Comparison of ENCODE assay signal across 21 cellular contexts in the genomic region with DNA sequence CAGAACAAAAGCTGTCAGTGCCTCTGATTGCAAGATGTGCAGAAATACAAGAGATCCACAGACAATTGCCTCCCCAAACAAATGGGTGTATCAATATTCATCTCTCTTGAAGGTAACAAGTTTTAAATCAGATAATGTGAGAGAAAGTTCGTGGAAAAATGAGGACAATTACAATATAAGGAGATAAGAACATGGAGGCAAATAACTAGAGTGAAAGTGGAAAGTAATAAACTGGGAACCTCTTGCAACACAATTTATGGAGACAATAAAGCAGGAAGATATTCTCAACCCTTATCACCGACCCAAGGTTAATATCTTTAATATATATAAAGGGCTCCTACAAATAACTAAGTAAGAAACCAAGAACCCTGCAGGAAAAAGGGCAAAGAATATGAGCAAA. TPM values are rescaled to one million over a fixed set of nuclear protein-coding genes. Genes with fewer than 3 reads are reported as not detected.
DNase-seq lines count a peak whose midpoint lies in the region; ATAC-seq and TF ChIP-seq lines count a peak whose summit lies in the region.
"Had no signal": no experiment of that assay in that cellular context is flagged by ENCODE, and none has a peak within 500 bp of the region (broad histone marks: within the 10 kb centered on the region; RNA-seq: fewer than 3 reads in every experiment).

No MANE protein-coding gene starts in this region.

- H3K36me3 Mint-ChIP-seq in progenitor cell of endocrine pancreas (ENCODE audit: insufficient read depth) (no peaks in the 10 kb centered on the region), CD14-positive monocyte (peaks cover 0 to under 1% of the 10 kb centered on the region in 2 donors)

- H3K9me3 ChIP-seq in Panc1 (ENCODE audit: control insufficient read depth, insufficient read depth, low read depth, low read length), result peaks cover 4% of the 10 kb centered on the region; the same call in 1 of the 2 replicates
- no peaks in the 10 kb centered on the region for H3K9me3 ChIP-seq in colonic mucosa
- no peaks in the 10 kb centered on the region for H3K9me3 ChIP-seq in suprapubic skin
- H3K9me3 ChIP-seq: Caco-2 had no signal

- intact Hi-C loops in Panc1 (cut with micrococcal nuclease; ENCODE audit: unreplicated experiment) (no loop called here), colonic mucosa (cut with DNase I) (no loop called here), Right ventricle myocardium superior (cut with DNase I) (loop anchor here (10.0 kb wide), 2 partner anchors 638 to 738 kb away; no protein-coding TSS in a partner anchor), CD14-positive monocyte (cut with micrococcal nuclease) (loop anchor here (10.0 kb wide), 1 partner anchor 638 kb away; no protein-coding TSS in a partner anchor)

- DNase-seq in Panc1 (ENCODE audit: low read depth, low spot score) (no peak), colonic mucosa (no peak), progenitor cell of endocrine pancreas (ENCODE audit: low spot score, unreplicated experiment) (no peak), Right ventricle myocardium superior (no peak), NCI-H2171 treated with DMSO at 0.1 percent for 48 hours (lab: John Stamatoyannopoulos, UW) (no peak), suprapubic skin (ENCODE audit: low spot score in 2 of 2) (no peak), CD14-positive monocyte (ENCODE audit: low spot score) (no peak)
- DNase-seq: BE2C; C1 segment of cervical spinal cord; Caco-2; CD4-positive, alpha-beta T cell; DMS153; DMS79; GDM1; HCEC 1CT; IMR-90 had no signal

- no peaks in the 10 kb centered on the region for H3K36me3 ChIP-seq in Panc1 (ENCODE audit: control insufficient read depth, insufficient read depth, low read length)
- H3K36me3 ChIP-seq in colonic mucosa, result no peaks in the 10 kb centered on the region
- no peaks in the 10 kb centered on the region for H3K36me3 ChIP-seq in suprapubic skin
- H3K36me3 ChIP-seq: BE2C had no signal

- TF ChIP-seq CTCF in Panc1 (IDR thresholded peaks at IDR 0.05) (no peak), colonic mucosa (IDR thresholded peaks at IDR 0.05) (no peak), progenitor cell of endocrine pancreas (IDR thresholded peaks at IDR 0.05; ENCODE audit: unreplicated experiment) (no peak), suprapubic skin (IDR thresholded peaks at IDR 0.05) (no peak), CD14-positive monocyte (IDR thresholded peaks at IDR 0.05) (no peak)

- CTCF ChIA-PET in Panc1 (lab: Charles Lee), result interaction anchor here (0.9 to 1.7 kb wide), 3 partner anchors 8 to 121 kb away, joined by 4 to 6 read pairs (median 6); no protein-coding TSS in a partner anchor

- POLR2A ChIA-PET in Panc1 (lab: Charles Lee), result interaction anchor here (0.6 to 1.4 kb wide), 2 partner anchors 14 to 625 kb away, joined by 10 to 18 read pairs; partner anchors contain the start of gene KRT19

- 72% methylated on average over 2 of the region's 2 CpGs for WGBS in suprapubic skin

- in situ Hi-C loops in Panc1 (cut with HindIII; ENCODE audit: low pct_unique_long_range_greater_than_20kb, low sequenced_read_pairs), result loop anchor here (25.0 kb wide), 1 partner anchor 95 kb away; no protein-coding TSS in a partner anchor

- no peak overlapping the region for H3K9ac ChIP-seq in colonic mucosa (ENCODE audit: low read depth in 2 of 2, low read length in 2 of 2)

- no TSS peak for BruUV-seq in Panc1 (replicated peaks; lab: Mats Ljungman, UMichigan)

- H3K4me3 Mint-ChIP-seq in progenitor cell of endocrine pancreas (ENCODE audit: low read depth), result no peak overlapping the region
- H3K4me3 Mint-ChIP-seq in CD14-positive monocyte, result no peak overlapping the region
- H3K4me3 Mint-ChIP-seq: CD4-positive, alpha-beta T cell; GM23338 had no signal

- H3K4me1 Mint-ChIP-seq in progenitor cell of endocrine pancreas (ENCODE audit: low read depth) (peaks cover 39% of the 10 kb centered on the region), CD14-positive monocyte (no peaks in the 10 kb centered on the region)

- H3K27ac Mint-ChIP-seq in progenitor cell of endocrine pancreas, result peak overlapping the region; percentile 56
- H3K27ac Mint-ChIP-seq in CD14-positive monocyte, result no peak overlapping the region
- H3K27ac Mint-ChIP-seq: CD4-positive, alpha-beta T cell; GM23338 had no signal

- H3K4me3 ChIP-seq in Panc1 (ENCODE audit: low read depth in 2 of 2, low read length in 2 of 2), result no peak overlapping the region
- no peak overlapping the region for H3K4me3 ChIP-seq in colonic mucosa
- H3K4me3 ChIP-seq in suprapubic skin, result no peak overlapping the region
- H3K4me3 ChIP-seq: GM23338 had no signal

- H3K27me3 ChIP-seq in Panc1 (ENCODE audit: control insufficient read depth, insufficient read depth, low read length) (no peaks in the 10 kb centered on the region), colonic mucosa (no peaks in the 10 kb centered on the region), suprapubic skin (no peaks in the 10 kb centered on the region)
- H3K27me3 ChIP-seq: BE2C had no signal

- TF ChIP-seq POLR2A in suprapubic skin (IDR thresholded peaks at IDR 0.05), result no peak

- TF ChIP-seq EP300 in suprapubic skin (IDR thresholded peaks at IDR 0.05), result no peak

- peaks cover 51% of the 10 kb centered on the region for H3K4me1 ChIP-seq in Panc1 (ENCODE audit: control insufficient read depth, insufficient read depth, low read length)
- peaks cover 10% of the 10 kb centered on the region for H3K4me1 ChIP-seq in colonic mucosa
- peaks cover under 1% of the 10 kb centered on the region for H3K4me1 ChIP-seq in suprapubic skin

- no peak for ATAC-seq in Panc1
- ATAC-seq in Right ventricle myocardium superior (ENCODE audit: poor library complexity), result no peak
- ATAC-seq: GM23338 had no signal

- H3K27ac ChIP-seq in Panc1 (ENCODE audit: low read length) (peak overlapping the region; percentile 77; the same call in 1 of the 2 replicates), colonic mucosa (peak overlapping the region; percentile 60), suprapubic skin (no peak overlapping the region)
- H3K27ac ChIP-seq: HL-60 had no signal

- H3K27me3 Mint-ChIP-seq in progenitor cell of endocrine pancreas, result no peaks in the 10 kb centered on the region
- H3K27me3 Mint-ChIP-seq in CD14-positive monocyte (ENCODE audit: low read depth in 3 of 3), result peaks cover 3 to 14% (median 10%) of the 10 kb centered on the region in 3 donors
- H3K27me3 Mint-ChIP-seq: CD4-positive, alpha-beta T cell had no signal

- H3K9me3 Mint-ChIP-seq in progenitor cell of endocrine pancreas (ENCODE audit: low read depth) (no peaks in the 10 kb centered on the region), CD14-positive monocyte (peaks cover 4 to 10% (median 7%) of the 10 kb centered on the region in 7 donors)
- H3K9me3 Mint-ChIP-seq: CD4-positive, alpha-beta T cell had no signal

RNA-seq across cellular contexts. Expression of gene KRT19, which starts 14.2 kb away (rescaled TPM):
- total RNA-seq in Panc1 (2021; ENCODE audit: unreplicated experiment) (2,383 TPM), colonic mucosa (1,000 to 10,000 TPM; 2,159 to 2,203 TPM), progenitor cell of endocrine pancreas (398 and 429 TPM in 2 replicates), Right ventricle myocardium superior (0.46 TPM), suprapubic skin (100 to 1,000 TPM; 180 to 307 (median 215) TPM)
- 2,812 TPM for polyA plus RNA-seq in Panc1 (2012; ENCODE audit: insufficient read length)
- not detected for polyA plus RNA-seq in CD14-positive monocyte
- total RNA-seq: CD4-positive, alpha-beta T cell had no signal

RNA-seq across cellular contexts. Expression of gene KRT15, which starts 23.7 kb away (rescaled TPM):
- 70.4 TPM for total RNA-seq in Panc1 (2021; ENCODE audit: unreplicated experiment)
- 88.0 TPM for polyA plus RNA-seq in Panc1 (2012; ENCODE audit: insufficient read length)
- total RNA-seq in colonic mucosa, result 10 to 100 TPM in 1 of 2 donors, 1 to 10 TPM in 1; 5.8 to 20.0 TPM
- total RNA-seq in progenitor cell of endocrine pancreas, result 2.9 TPM in 2 replicates
- total RNA-seq in Right ventricle myocardium superior, result not detected
- 1,000 to 10,000 TPM in 3 of 4 donors, 100 to 1,000 TPM in 1; 690 to 2,507 (median 1,431) TPM for total RNA-seq in suprapubic skin
- not detected for polyA plus RNA-seq in CD14-positive monocyte
- total RNA-seq: CD4-positive, alpha-beta T cell had no signal
- polyA plus RNA-seq: GM23338 had no signal

RNA-seq across cellular contexts. Expression of gene KRT9, which starts 29.5 kb away (rescaled TPM):
- total RNA-seq in Panc1 (2021; ENCODE audit: unreplicated experiment), result not detected
- not detected for polyA plus RNA-seq in Panc1 (2012; ENCODE audit: insufficient read length)
- not detected for total RNA-seq in colonic mucosa
- not detected in 2 replicates for total RNA-seq in progenitor cell of endocrine pancreas
- not detected for total RNA-seq in Right ventricle myocardium superior
- total RNA-seq in suprapubic skin, result 1 to 10 TPM in 1 of 4 donors, under 1 TPM in 3; 0.68 to 1.6 (median 0.82) TPM
- not detected for polyA plus RNA-seq in CD14-positive monocyte
- total RNA-seq: A172; Caco-2; CD4-positive, alpha-beta T cell; Daoy; GM23338; HT1080; IMR-90 had no signal
- polyA plus RNA-seq: GM23338, IMR-90 had no signal

RNA-seq across cellular contexts. Expression of gene KRT13, which starts 36.9 kb away (rescaled TPM):
- 0.36 TPM for total RNA-seq in Panc1 (2021; ENCODE audit: unreplicated experiment)
- 3.3 TPM for polyA plus RNA-seq in Panc1 (2012; ENCODE audit: insufficient read length)
- under 1 TPM in 1 of 2 donors, not detected in 1; 0.25 TPM for total RNA-seq in colonic mucosa
- total RNA-seq in progenitor cell of endocrine pancreas, result not detected in 2 replicates
- not detected for total RNA-seq in Right ventricle myocardium superior
- total RNA-seq in suprapubic skin, result under 1 TPM in 1 of 4 donors, not detected in 3; 0.51 TPM
- not detected for polyA plus RNA-seq in CD14-positive monocyte
- total RNA-seq: Caco-2; CD4-positive, alpha-beta T cell; Daoy; GM23338; HT1080 had no signal
- polyA plus RNA-seq: GM23338 had no signal

RNA-seq across cellular contexts. Expression of gene KRT14, which starts 44.3 kb away (rescaled TPM):
- not detected for total RNA-seq in Panc1 (2021; ENCODE audit: unreplicated experiment)
- polyA plus RNA-seq in Panc1 (2012; ENCODE audit: insufficient read length), result 0.78 TPM
- not detected for total RNA-seq in colonic mucosa
- not detected in 2 replicates for total RNA-seq in progenitor cell of endocrine pancreas
- not detected for total RNA-seq in Right ventricle myocardium superior
- total RNA-seq in suprapubic skin, result over 10,000 TPM in 2 of 4 donors, 1,000 to 10,000 TPM in 2; 7,400 to 12,534 (median 10,685) TPM
- polyA plus RNA-seq in CD14-positive monocyte, result not detected
- total RNA-seq: A172; Caco-2; CD4-positive, alpha-beta T cell; GM23338; IMR-90 had no signal
- polyA plus RNA-seq: GM23338, IMR-90 had no signal

Comparison
In these comparisons a context has a peak if more than half of its experiments do, and no peak if none do; other contexts are left out.
1. RNA of gene KRT19, which starts 14.2 kb away (total RNA-seq): 2,383 TPM in Panc1 (single experiment), 2,159 to 2,203 TPM in colonic mucosa, 398 to 429 TPM in progenitor cell of endocrine pancreas and 180 to 307 TPM in suprapubic skin; 0.46 TPM in Right ventricle myocardium superior (single experiment); every median in the first group is over 100 times any median in the second.
2. intact Hi-C loops: an anchor here in Right ventricle myocardium superior (10.0 kb wide) and CD14-positive monocyte (10.0 kb wide); none called in Panc1 and colonic mucosa.